In genomic region chr12:108884116-108885012, GRCh38 we compare ENCODE assay signal across 8 cellular contexts. TPM values are rescaled to one million over a fixed set of nuclear protein-coding genes. Genes with fewer than 3 reads are reported as not detected.
DNase-seq lines count a peak whose midpoint lies in the region; TF ChIP-seq lines count a peak whose summit lies in the region.

No MANE protein-coding gene starts in this region.

- H3K36me3 ChIP-seq in neutrophil (no peaks in the 10 kb centered on the region), ovary (no peaks in the 10 kb centered on the region)

- no peak for TF ChIP-seq POLR2A in ovary (IDR thresholded peaks at IDR 0.05)

- H3K4me3 ChIP-seq in epithelial cell of esophagus (ENCODE audit: low read length) = no peak overlapping the region
- no peak overlapping the region for H3K4me3 ChIP-seq in neutrophil (ENCODE audit: low read depth in 1 of 2, low read length in 1 of 2)
- H3K4me3 ChIP-seq in ovary = no peak overlapping the region

- H3K4me1 ChIP-seq in neutrophil (ENCODE audit: control insufficient read depth in 1 of 2, insufficient read depth in 1 of 2, low read depth in 1 of 2, low read length in 1 of 2) (no peaks in the 10 kb centered on the region), ovary (ENCODE audit: insufficient read depth) (no peaks in the 10 kb centered on the region)

- 58 to 61% (median 61%) methylated on average over 16 of the region's 16 CpGs for WGBS in ovary, 3 donors

- H3K9me3 ChIP-seq in neutrophil (no peaks in the 10 kb centered on the region), ovary (no peaks in the 10 kb centered on the region)

- no peak overlapping the region for H3K27ac ChIP-seq in neutrophil
- H3K27ac ChIP-seq in ovary = no peak overlapping the region

- peak; percentile 55 for DNase-seq in DMS 273 (lab: John Stamatoyannopoulos, UW; ENCODE audit: unreplicated experiment)
- no peak for DNase-seq in DMS 273 treated with DMSO at 0.1 percent for 48 hours (lab: John Stamatoyannopoulos, UW)
- DNase-seq in NCI-H82 (lab: John Stamatoyannopoulos, UW) = peak; percentile 66
- DNase-seq in activated CD8-positive, alpha-beta memory T cell treated with anti-CD3 and anti-CD28 coated beads for 24 hours = peak; percentile 84
- DNase-seq in epithelial cell of esophagus (ENCODE audit: low read depth) = peak; percentile 48
- no peak for DNase-seq in NCI-H187 treated with DMSO at 0.1 percent for 48 hours (lab: John Stamatoyannopoulos, UW)
- DNase-seq in ovary = no peak

- TF ChIP-seq CTCF in epithelial cell of esophagus (IDR thresholded peaks at IDR 0.05; ENCODE audit: insufficient read depth, low read depth, low read length, missing control alignments) = peak; percentile 60
- peak; percentile 63 for TF ChIP-seq CTCF in neutrophil (IDR thresholded peaks at IDR 0.05)
- no peak for TF ChIP-seq CTCF in ovary (IDR thresholded peaks at IDR 0.05)

- H3K27me3 ChIP-seq in neutrophil (no peaks in the 10 kb centered on the region), ovary (no peaks in the 10 kb centered on the region)

- intact Hi-C loops in ovary (cut with DNase I) = no loop called here

- TF ChIP-seq EP300 in ovary (IDR thresholded peaks at IDR 0.05) = no peak

RNA-seq across cellular contexts. Expression of gene DAO, which starts 4.5 kb away (rescaled TPM):
- total RNA-seq in ovary = not detected
- polyA plus RNA-seq in ovary = not detected

RNA-seq across cellular contexts. Expression of gene SSH1, which starts 27.0 kb away (rescaled TPM):
- 10 to 100 TPM in 6 of 7 donors, 1 to 10 TPM in 1; 8.0 to 38.3 (median 35.1) TPM for total RNA-seq in ovary
- polyA plus RNA-seq in ovary = 10 to 100 TPM in 1 of 2 donors, 1 to 10 TPM in 1; 7.3 to 15.4 TPM

Comparison
In these comparisons a context has a peak if more than half of its experiments do, and no peak if none do; other contexts are left out.
1. DNase-seq: peak in DMS 273 (single experiment), NCI-H82 (single experiment), activated CD8-positive, alpha-beta memory T cell treated with anti-CD3 and anti-CD28 coated beads for 24 hours (single experiment) and epithelial cell of esophagus (single experiment); none in DMS 273 treated with DMSO at 0.1 percent for 48 hours (single experiment), NCI-H187 treated with DMSO at 0.1 percent for 48 hours (single experiment) and ovary (0 of 5).
2. CTCF ChIP-seq: peak in epithelial cell of esophagus (single experiment) and neutrophil (single experiment); none in ovary (0 of 3).